ENCODE assay signal across 11 cellular contexts in the genomic region with DNA sequence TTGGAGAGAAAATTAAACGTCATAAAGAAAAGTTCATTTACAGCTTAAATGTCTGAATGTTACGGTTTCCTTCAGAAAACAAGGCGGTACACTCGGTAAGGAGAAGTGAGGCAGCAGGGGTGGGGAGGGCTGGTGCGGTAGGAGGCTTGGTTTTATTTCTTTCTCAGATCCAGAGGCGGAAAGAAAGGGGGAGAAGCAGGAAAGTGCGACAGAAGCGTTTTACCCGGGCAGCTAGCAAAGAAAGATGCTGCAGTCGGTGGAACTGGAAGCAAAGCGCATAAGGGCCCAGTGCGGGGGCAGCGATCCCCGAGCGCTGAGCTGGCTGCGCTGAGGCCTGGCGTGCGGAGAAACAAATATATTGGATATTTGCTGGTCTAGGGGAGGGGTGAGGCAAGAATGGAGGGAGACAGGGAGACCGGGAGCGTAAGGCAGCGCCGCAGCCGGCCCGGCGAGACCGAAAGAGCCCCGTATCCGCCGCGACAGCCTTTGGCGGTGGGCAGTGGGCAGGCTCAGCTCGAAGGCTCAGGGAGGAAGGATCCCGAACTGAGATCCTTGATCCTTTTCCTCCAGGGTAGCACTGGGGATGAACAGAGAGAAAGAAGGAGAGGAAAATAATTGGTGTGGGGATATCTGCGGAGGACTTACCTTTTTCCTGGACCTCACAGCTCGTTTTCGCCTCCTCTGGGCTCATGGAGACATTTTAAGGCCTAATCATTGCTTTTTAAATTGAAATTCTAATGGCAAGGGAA. TPM values are rescaled to one million over a fixed set of nuclear protein-coding genes. Genes with fewer than 3 reads are reported as not detected.
DNase-seq lines count a peak whose midpoint lies in the region; ATAC-seq and TF ChIP-seq lines count a peak whose summit lies in the region.
"Had no signal": no experiment of that assay in that cellular context is flagged by ENCODE, and none has a peak within 500 bp of the region (broad histone marks: within the 10 kb centered on the region; RNA-seq: fewer than 3 reads in every experiment).

No MANE protein-coding gene starts in this region.

- POLR2A ChIA-PET in CD4-positive, alpha-beta memory T cell (lab: Charles Lee; ENCODE audit: partially characterized antibody), result no interaction called here
- POLR2A ChIA-PET in T-cell (lab: Charles Lee), result no interaction called here

- peaks cover 0 to 4% of the 10 kb centered on the region in 2 donors for H3K36me3 Mint-ChIP-seq in CD4-positive, alpha-beta memory T cell
- H3K36me3 Mint-ChIP-seq in T-cell (no peaks in the 10 kb centered on the region), neural progenitor cell (peaks cover 2% of the 10 kb centered on the region)

- no peak overlapping the region for H3K27ac ChIP-seq in CD4-positive, alpha-beta memory T cell (ENCODE audit: low read depth, low read length)
- H3K27ac ChIP-seq in neural progenitor cell, result no peak overlapping the region
- H3K27ac ChIP-seq: adrenal gland, right atrium auricular region, WERI-Rb-1 had no signal

- intact Hi-C loops in CD4-positive, alpha-beta memory T cell (cut with micrococcal nuclease), result no loop called here

- no peak overlapping the region for H3K4me2 ChIP-seq in neural progenitor cell

- no peak overlapping the region for H3K4me3 ChIP-seq in CD4-positive, alpha-beta memory T cell (ENCODE audit: low read length in 2 of 2)
- no peak overlapping the region for H3K4me3 ChIP-seq in neural progenitor cell
- H3K4me3 ChIP-seq: adrenal gland, right atrium auricular region had no signal

- H3K27ac Mint-ChIP-seq in CD4-positive, alpha-beta memory T cell, result peak overlapping the region in 1 of 7 donors; percentile 68
- H3K27ac Mint-ChIP-seq in T-cell, result no peak overlapping the region
- H3K27ac Mint-ChIP-seq in neural progenitor cell, result no peak overlapping the region

- peaks cover 97% of the 10 kb centered on the region for H3K27me3 ChIP-seq in CD4-positive, alpha-beta memory T cell (ENCODE audit: insufficient read depth, low read length)
- H3K27me3 ChIP-seq in neural progenitor cell, result peaks cover 100% of the 10 kb centered on the region

- peaks cover 18 to 46% (median 28%) of the 10 kb centered on the region in 4 donors for H3K4me1 Mint-ChIP-seq in CD4-positive, alpha-beta memory T cell
- H3K4me1 Mint-ChIP-seq in T-cell, result peaks cover 31 to 44% (median 36%) of the 10 kb centered on the region in 3 donors
- H3K4me1 Mint-ChIP-seq in neural progenitor cell, result no peaks in the 10 kb centered on the region

- no peaks in the 10 kb centered on the region for H3K9me3 ChIP-seq in CD4-positive, alpha-beta memory T cell (ENCODE audit: control insufficient read depth in 1 of 2, low read length in 2 of 2)
- H3K9me3 ChIP-seq in neural progenitor cell (ENCODE audit: low read depth), result no peaks in the 10 kb centered on the region
- H3K9me3 ChIP-seq: adrenal gland, right atrium auricular region had no signal

- peaks cover 80 to 93% of the 10 kb centered on the region in 2 donors for H3K27me3 Mint-ChIP-seq in CD4-positive, alpha-beta memory T cell
- peaks cover 91 to 97% of the 10 kb centered on the region in 2 donors for H3K27me3 Mint-ChIP-seq in T-cell
- H3K27me3 Mint-ChIP-seq in neural progenitor cell (ENCODE audit: insufficient read depth, low read depth), result peaks cover 97% of the 10 kb centered on the region

- H2AFZ ChIP-seq in neural progenitor cell (replicated peaks), result no peak overlapping the region

- no peak for DNase-seq in CD4-positive, alpha-beta memory T cell
- DNase-seq in T-cell (no peak), neural progenitor cell (ENCODE audit: low spot score) (no peak), amygdala (lab: John Stamatoyannopoulos, UW) (no peak), NCI-H510A treated with DMSO at 0.1 percent for 48 hours (lab: John Stamatoyannopoulos, UW) (no peak)
- DNase-seq: adrenal gland, DMS 273 treated with DMSO at 0.1 percent for 48 hours, NCI-H1105 treated with DMSO at 0.1 percent for 48 hours, WERI-Rb-1 had no signal

- H3K9ac ChIP-seq in neural progenitor cell, result no peak overlapping the region

- ATAC-seq in T-cell (replicated peaks in 1 of 4), result no peak
- ATAC-seq in HG02852 (IDR thresholded peaks at IDR 0.05; ENCODE audit: unreplicated experiment), result no peak

- no peaks in the 10 kb centered on the region for H3K36me3 ChIP-seq in CD4-positive, alpha-beta memory T cell (ENCODE audit: insufficient read depth, low read length)
- no peaks in the 10 kb centered on the region for H3K36me3 ChIP-seq in neural progenitor cell
- H3K36me3 ChIP-seq: adrenal gland, right atrium auricular region, WERI-Rb-1 had no signal

- H4K20me1 ChIP-seq in neural progenitor cell (ENCODE audit: low read depth), result peaks cover 87% of the 10 kb centered on the region

- H3K79me2 ChIP-seq in neural progenitor cell (ENCODE audit: low read depth), result no peaks in the 10 kb centered on the region

- H3K4me3 Mint-ChIP-seq in CD4-positive, alpha-beta memory T cell, result peak overlapping the region in 6 of 8 donors; percentile 13 to 84 (median 70)
- H3K4me3 Mint-ChIP-seq in T-cell, result peak overlapping the region in 2 of 3 donors; percentile 5 to 55
- H3K4me3 Mint-ChIP-seq in neural progenitor cell, result peak overlapping the region; percentile 53

- H3F3A ChIP-seq in neural progenitor cell (ENCODE audit: low read depth), result no peaks in the 10 kb centered on the region

- H3K4me1 ChIP-seq in CD4-positive, alpha-beta memory T cell (ENCODE audit: insufficient read depth, low read length), result peaks cover 42% of the 10 kb centered on the region
- H3K4me1 ChIP-seq in neural progenitor cell, result no peaks in the 10 kb centered on the region

- no peak for TF ChIP-seq CTCF in neural progenitor cell (IDR thresholded peaks at IDR 0.05)

- peaks cover 0 to 8% (median 5%) of the 10 kb centered on the region in 8 donors for H3K9me3 Mint-ChIP-seq in CD4-positive, alpha-beta memory T cell
- H3K9me3 Mint-ChIP-seq in T-cell, result no peaks in the 10 kb centered on the region
- peaks cover 9% of the 10 kb centered on the region for H3K9me3 Mint-ChIP-seq in neural progenitor cell

- CTCF ChIA-PET in CD4-positive, alpha-beta memory T cell (lab: Charles Lee; ENCODE audit: partially characterized antibody), result no interaction called here
- CTCF ChIA-PET in T-cell (lab: Charles Lee), result no interaction called here

RNA-seq across cellular contexts. Expression of a gene that starts 6.4 kb away (rescaled TPM):
- not detected for total RNA-seq in CD4-positive, alpha-beta memory T cell
- polyA plus RNA-seq in CD4-positive, alpha-beta memory T cell, result not detected
- total RNA-seq in T-cell (not detected), neural progenitor cell (ENCODE audit: low replicate concordance) (not detected in 2 replicates)
- total RNA-seq: adrenal gland, right atrium auricular region had no signal
- polyA plus RNA-seq: adrenal gland had no signal

RNA-seq across cellular contexts. Expression of a gene that starts 8.2 kb away (rescaled TPM):
- total RNA-seq in CD4-positive, alpha-beta memory T cell, result not detected
- polyA plus RNA-seq in CD4-positive, alpha-beta memory T cell, result not detected
- total RNA-seq in T-cell (not detected), neural progenitor cell (ENCODE audit: low replicate concordance) (not detected in 2 replicates)
- total RNA-seq: adrenal gland, right atrium auricular region had no signal
- polyA plus RNA-seq: adrenal gland had no signal

RNA-seq across cellular contexts. Expression of a gene that starts 11.9 kb away (rescaled TPM):
- total RNA-seq in CD4-positive, alpha-beta memory T cell, result not detected
- not detected for polyA plus RNA-seq in CD4-positive, alpha-beta memory T cell
- total RNA-seq in T-cell (not detected), neural progenitor cell (ENCODE audit: low replicate concordance) (not detected in 2 replicates)
- total RNA-seq: adrenal gland, right atrium auricular region had no signal
- polyA plus RNA-seq: adrenal gland had no signal

RNA-seq across cellular contexts. Expression of a gene that starts 18.4 kb away (rescaled TPM):
- total RNA-seq in CD4-positive, alpha-beta memory T cell, result not detected
- polyA plus RNA-seq in CD4-positive, alpha-beta memory T cell, result not detected
- total RNA-seq in T-cell (under 1 TPM in 1 of 5 donors, not detected in 4; 0.30 TPM), neural progenitor cell (ENCODE audit: low replicate concordance) (not detected in 2 replicates)
- total RNA-seq: right atrium auricular region had no signal

RNA-seq across cellular contexts. Expression of a gene that starts 27.9 kb away (rescaled TPM):
- total RNA-seq in CD4-positive, alpha-beta memory T cell, result not detected
- polyA plus RNA-seq in CD4-positive, alpha-beta memory T cell, result not detected
- under 1 TPM in 1 of 5 donors, not detected in 4; 0.12 TPM for total RNA-seq in T-cell
- not detected in 2 replicates for total RNA-seq in neural progenitor cell (ENCODE audit: low replicate concordance)
- total RNA-seq: right atrium auricular region had no signal
- polyA plus RNA-seq: adrenal gland had no signal
